In genomic region chr7:83610649-83611304, GRCh38 we compare ENCODE assay signal across 24 cellular contexts. TPM values are rescaled to one million over a fixed set of nuclear protein-coding genes. Genes with fewer than 3 reads are reported as not detected.
"Had no signal": no experiment of that assay in that cellular context is flagged by ENCODE, and none has a peak within 500 bp of the region (broad histone marks: within the 10 kb centered on the region; RNA-seq: fewer than 3 reads in every experiment).

No MANE protein-coding gene starts in this region.

- H3K36me3 ChIP-seq: neutrophil, right lobe of liver, tibial nerve, upper lobe of right lung, vagina had no signal

- H3K27ac ChIP-seq: hepatocyte, neutrophil, psoas muscle, right lobe of liver, tibial nerve, upper lobe of right lung, vagina had no signal

- H2AFZ ChIP-seq: hepatocyte had no signal

- H3K27ac Mint-ChIP-seq: naive thymus-derived CD4-positive, alpha-beta T cell; nephron progenitor cell; stimulated activated effector memory CD8-positive, alpha-beta T cell treated with anti-CD3 and anti-CD28 coated beads, Interleukin-12 subunit alpha, Interleukin-12 subunit beta, amount 100 ng/mL, for 72 hours; stimulated activated naive CD8-positive, alpha-beta T cell treated with anti-CD3 and anti-CD28 coated beads, Interleukin-15, Interleukin-2, amounts not matched to agents 100 ng/mL and 50 ng/mL, for 24 hours had no signal

- H3K4me3 Mint-ChIP-seq: naive thymus-derived CD4-positive, alpha-beta T cell; nephron progenitor cell; stimulated activated effector memory CD8-positive, alpha-beta T cell treated with anti-CD3 and anti-CD28 coated beads, Interleukin-12 subunit alpha, Interleukin-12 subunit beta, amount 100 ng/mL, for 72 hours; stimulated activated naive CD8-positive, alpha-beta T cell treated with anti-CD3 and anti-CD28 coated beads, Interleukin-15, Interleukin-2, amounts not matched to agents 100 ng/mL and 50 ng/mL, for 24 hours had no signal

- H3K4me1 Mint-ChIP-seq: naive thymus-derived CD4-positive, alpha-beta T cell; nephron progenitor cell; stimulated activated effector memory CD8-positive, alpha-beta T cell treated with anti-CD3 and anti-CD28 coated beads, Interleukin-12 subunit alpha, Interleukin-12 subunit beta, amount 100 ng/mL, for 72 hours had no signal

- H3K9me3 ChIP-seq: neutrophil, psoas muscle, right lobe of liver, tibial nerve, upper lobe of right lung, vagina had no signal

- H3K4me3 ChIP-seq: hepatocyte, lung, psoas muscle, right lobe of liver, tibial nerve, upper lobe of right lung, vagina had no signal

- H3K79me2 ChIP-seq: hepatocyte had no signal

- DNase-seq: dermis blood vessel endothelial cell; effector CD4-positive, alpha-beta T cell; foreskin melanocyte; head of caudate nucleus; left colon; left ventricle myocardium superior; naive thymus-derived CD4-positive, alpha-beta T cell; nephron progenitor cell; psoas muscle; retina; right lobe of liver; stimulated activated CD4-positive, alpha-beta T cell treated with anti-CD3 and anti-CD28 coated beads, Interleukin-4, amount 100 ng/mL, for 1 hour; stimulated activated CD8-positive, alpha-beta memory T cell treated with anti-CD3 and anti-CD28 coated beads, Interleukin-4, amount 100 ng/mL, for 48 hours; upper lobe of right lung had no signal

- H3K27me3 Mint-ChIP-seq: naive thymus-derived CD4-positive, alpha-beta T cell; stimulated activated naive CD8-positive, alpha-beta T cell treated with anti-CD3 and anti-CD28 coated beads, Interleukin-15, Interleukin-2, amounts not matched to agents 100 ng/mL and 50 ng/mL, for 24 hours had no signal

- ATAC-seq: left colon; left ventricle myocardium superior; naive thymus-derived CD4-positive, alpha-beta T cell; psoas muscle; right lobe of liver; stimulated activated effector memory CD8-positive, alpha-beta T cell treated with anti-CD3 and anti-CD28 coated beads, Interleukin-12 subunit alpha, Interleukin-12 subunit beta, amount 100 ng/mL, for 72 hours; upper lobe of right lung had no signal

- H3K36me3 Mint-ChIP-seq: naive thymus-derived CD4-positive, alpha-beta T cell; stimulated activated effector memory CD8-positive, alpha-beta T cell treated with anti-CD3 and anti-CD28 coated beads, Interleukin-12 subunit alpha, Interleukin-12 subunit beta, amount 100 ng/mL, for 72 hours had no signal

- H3K4me2 ChIP-seq: hepatocyte had no signal

- H3K9me3 Mint-ChIP-seq: nephron progenitor cell; stimulated activated naive CD8-positive, alpha-beta T cell treated with anti-CD3 and anti-CD28 coated beads, Interleukin-15, Interleukin-2, amounts not matched to agents 100 ng/mL and 50 ng/mL, for 24 hours had no signal

- FAIRE-seq: colon had no signal

- H3K27me3 ChIP-seq: hepatocyte, neutrophil, right lobe of liver, tibial nerve, upper lobe of right lung, vagina had no signal

- H3K4me1 ChIP-seq: psoas muscle, right lobe of liver, tibial nerve, upper lobe of right lung, vagina had no signal

RNA-seq across cellular contexts. Expression of gene SEMA3E, which starts 38.2 kb away (rescaled TPM):
- total RNA-seq: kidney epithelial cell; mononuclear cell; naive thymus-derived CD4-positive, alpha-beta T cell had no signal
- polyA plus RNA-seq: naive thymus-derived CD4-positive, alpha-beta T cell had no signal
